14 cellular contexts compared by ENCODE assay signal in genomic region chr7:20858913-20859312, GRCh38.
"Had no signal": no experiment of that assay in that cellular context is flagged by ENCODE, and none has a peak within 500 bp of the region (broad histone marks: within the 10 kb centered on the region; RNA-seq: fewer than 3 reads in every experiment).

No MANE protein-coding gene starts in this region.

- H3K27ac ChIP-seq: hepatocyte, left ventricle myocardium inferior, SK-N-MC had no signal

- H3K27me3 ChIP-seq: hepatocyte had no signal

- H3K9me3 ChIP-seq: left ventricle myocardium inferior had no signal

- H3K36me3 ChIP-seq: left ventricle myocardium inferior had no signal

- H3K9me3 Mint-ChIP-seq: activated naive CD4-positive, alpha-beta T cell treated with anti-CD3 and anti-CD28 coated beads for 36 hours; activated T-helper 2 cell treated with anti-CD3 and anti-CD28 coated beads, Interferon-gamma antibody, Interleukin-2, Interleukin-4, amounts not matched to agents 10 μg/mL and 5 μg/mL and 100 μg/mL, durations not matched to agents 14 hours and 24 hours and 36 hours had no signal

- H3K4me3 ChIP-seq: hepatocyte, left ventricle myocardium inferior, SK-N-MC, smooth muscle cell had no signal

- DNase-seq: activated CD4-positive, alpha-beta T cell treated with anti-CD3 and anti-CD28 coated beads, Interleukin-2, amount 50 U/mL, for 4 hours; activated naive CD4-positive, alpha-beta T cell treated with anti-CD3 and anti-CD28 coated beads for 36 hours; kidney; left ventricle myocardium inferior; right cardiac atrium; stimulated activated naive CD8-positive, alpha-beta T cell treated with anti-CD3 and anti-CD28 coated beads, Interleukin-15, Interleukin-2, amounts not matched to agents 100 U/mL and 50 U/mL, for 24 hours; T1000 had no signal

- H3K4me1 ChIP-seq: left ventricle myocardium inferior had no signal

- H3K27ac Mint-ChIP-seq: activated naive CD4-positive, alpha-beta T cell treated with anti-CD3 and anti-CD28 coated beads for 36 hours; activated T-helper 2 cell treated with anti-CD3 and anti-CD28 coated beads, Interferon-gamma antibody, Interleukin-2, Interleukin-4, amounts not matched to agents 10 μg/mL and 5 μg/mL and 100 μg/mL, durations not matched to agents 14 hours and 24 hours and 36 hours had no signal

- H3K4me3 Mint-ChIP-seq: activated naive CD4-positive, alpha-beta T cell treated with anti-CD3 and anti-CD28 coated beads for 36 hours had no signal

- FAIRE-seq: astrocyte, colon, endometrium, kidney had no signal
